In genomic region chr11:33261350-33261749, GRCh38 we compare ENCODE assay signal across 1 cellular context.
TF ChIP-seq lines count a peak whose summit lies in the region.
"Not testable (repeated sequence)": the region's sequence is repeated elsewhere in the genome, so short reads cannot be mapped to it uniquely, and the experiment has no call there.

No MANE protein-coding gene starts in this region.

TF ChIP-seq in HepG2, 621 proteins besides CTCF, POLR2A, EP300 and RAD21:
- peak; percentile 72 for TF ChIP-seq ATF7 (IDR thresholded peaks at IDR 0.05)
- not testable (repeated sequence) for TF ChIP-seq ATF7 (CRISPR knock-in tag; IDR thresholded peaks at IDR 0.05)
